24 cellular contexts compared by ENCODE assay signal in the genomic region with DNA sequence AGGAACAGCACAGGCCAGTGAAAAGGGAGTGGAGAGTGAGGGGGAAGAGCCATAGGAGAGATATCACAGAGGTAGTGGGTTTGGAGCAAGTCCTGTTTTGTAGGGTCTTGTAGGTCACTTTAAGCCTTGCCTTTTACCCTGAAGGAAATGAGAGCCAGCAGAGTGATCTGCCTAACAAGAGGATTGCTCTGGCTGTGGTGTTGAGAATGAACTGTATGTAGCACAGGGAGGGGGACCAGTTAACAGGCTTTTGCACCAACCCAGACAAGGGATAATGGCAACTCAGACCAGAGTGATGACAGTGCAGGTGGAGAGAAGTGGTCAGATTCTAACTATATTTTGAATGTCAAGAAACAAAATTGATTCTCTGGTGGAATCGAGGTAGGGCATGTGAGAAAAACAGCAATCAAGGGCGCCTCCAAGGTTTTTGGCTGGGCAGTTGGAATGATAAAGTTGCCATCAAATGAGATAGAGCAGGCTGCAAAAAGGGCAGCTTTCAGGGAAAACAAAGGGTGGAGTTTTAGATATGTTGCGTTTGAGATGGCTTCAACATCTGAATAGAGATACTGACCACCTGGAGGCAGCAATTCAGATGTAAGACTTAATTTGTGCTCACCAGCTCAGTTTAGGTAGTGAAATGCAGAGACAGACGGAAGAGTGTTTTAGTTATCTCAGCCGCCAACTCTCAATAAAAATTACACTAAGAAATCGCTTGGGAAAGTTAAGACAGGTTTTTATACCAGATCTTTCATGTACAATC.
"Had no signal": no experiment of that assay in that cellular context is flagged by ENCODE, and none has a peak within 500 bp of the region (broad histone marks: within the 10 kb centered on the region; RNA-seq: fewer than 3 reads in every experiment).

No MANE protein-coding gene starts in this region.

- H3K36me3 ChIP-seq: left ventricle myocardium inferior, neutrophil, spleen, tibial artery, upper lobe of right lung, vagina had no signal

- H3K4me1 ChIP-seq: left ventricle myocardium inferior, upper lobe of right lung, vagina had no signal

- H3K27ac ChIP-seq: dorsolateral prefrontal cortex, hepatocyte, left ventricle myocardium inferior, neutrophil, spleen, tibial artery, upper lobe of right lung, vagina had no signal

- FAIRE-seq: kidney had no signal

- H3K27me3 ChIP-seq: hepatocyte, neutrophil, spleen, tibial artery, upper lobe of right lung, vagina had no signal

- H2AFZ ChIP-seq: hepatocyte had no signal

- H3K4me2 ChIP-seq: hepatocyte had no signal

- H3K4me3 ChIP-seq: dorsolateral prefrontal cortex, hepatocyte, left ventricle myocardium inferior, lung, spleen, tibial artery, upper lobe of right lung, vagina had no signal

- ATAC-seq: left cardiac atrium; natural killer cell treated with Interleukin-12 subunit alpha and Interleukin-12 subunit beta and Interleukin-15 and Interleukin-18, amount 100 ng/mL, for 72 hours; sciatic nerve; stimulated activated memory B cell treated with anti-CD40 and anti-IgM and Interleukin-4, amounts not matched to agents 10 μg/mL and 1 μg/mL and 100 μg/mL, for 72 hours; upper lobe of right lung had no signal

- H3K79me2 ChIP-seq: hepatocyte had no signal

- H3K9me3 ChIP-seq: left ventricle myocardium inferior, neutrophil, spleen, tibial artery, upper lobe of right lung, vagina had no signal

- DNase-seq: cortex of kidney; dorsolateral prefrontal cortex; effector CD8-positive, alpha-beta T cell; foreskin melanocyte; head of caudate nucleus; kidney; left cardiac atrium; left ventricle myocardium inferior; mesenchymal stem cell; midbrain; posterior cingulate gyrus; spleen; stimulated activated CD4-positive, alpha-beta T cell treated with anti-CD3 and anti-CD28 coated beads, Interleukin-15, amount 100 ng/mL, for 24 hours; stimulated activated CD4-positive, alpha-beta T cell treated with anti-CD3 and anti-CD28 coated beads, Interleukin-1b, Interleukin-23, amount 100 ng/mL, for 48 hours; stimulated activated CD4-positive, alpha-beta T cell treated with anti-CD3 and anti-CD28 coated beads, Interleukin-4, amount 100 ng/mL, for 24 hours; tibial artery; upper lobe of right lung had no signal
